ENCODE assay signal across 16 cellular contexts in the genomic region with DNA sequence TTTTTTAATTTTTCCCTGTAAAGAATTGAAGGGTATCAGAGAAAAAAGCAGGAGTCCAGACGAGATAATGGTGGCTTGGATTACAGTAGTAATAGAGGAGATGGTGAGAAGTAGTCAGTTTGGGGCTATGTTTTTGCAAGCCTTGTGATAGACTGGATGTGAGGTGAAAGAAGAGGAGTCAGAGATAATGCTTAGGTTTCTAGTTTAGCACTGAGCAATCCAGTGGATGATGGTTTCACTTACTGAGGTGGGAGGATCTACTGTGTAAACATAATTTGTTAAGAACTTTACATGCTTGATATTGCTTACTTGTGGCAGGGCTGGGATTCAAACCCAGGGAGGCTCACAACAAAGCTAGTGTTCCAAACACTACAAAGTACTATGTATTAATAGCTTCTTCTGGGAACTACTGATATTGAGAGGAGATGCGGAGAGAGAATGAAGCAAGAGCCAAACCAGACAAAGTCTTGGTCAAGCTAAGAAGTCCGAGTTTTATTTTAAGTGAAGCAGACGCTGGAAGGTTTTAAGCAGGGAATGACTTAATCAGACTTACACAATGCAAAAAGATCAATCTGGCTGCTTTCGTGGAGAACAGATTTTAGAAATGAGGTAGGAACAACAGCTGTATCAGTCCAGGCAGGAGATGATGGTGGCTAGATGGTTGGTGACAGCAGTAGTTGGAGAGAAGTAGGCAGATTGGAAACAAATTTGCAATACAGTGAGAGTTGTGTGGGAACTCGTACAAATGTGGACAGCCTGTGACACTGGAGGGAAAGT. TPM values are rescaled to one million over a fixed set of nuclear protein-coding genes. Genes with fewer than 3 reads are reported as not detected.
DNase-seq lines count a peak whose midpoint lies in the region; ATAC-seq and TF ChIP-seq lines count a peak whose summit lies in the region.
"Had no signal": no experiment of that assay in that cellular context is flagged by ENCODE, and none has a peak within 500 bp of the region (broad histone marks: within the 10 kb centered on the region; RNA-seq: fewer than 3 reads in every experiment).

No MANE protein-coding gene starts in this region.

- peaks cover 3% of the 10 kb centered on the region for H3K36me3 Mint-ChIP-seq in memory B cell

- H3K4me3 ChIP-seq in AG10803 (ENCODE audit: low read length) (no peak overlapping the region), choroid plexus epithelial cell (ENCODE audit: low read depth, low read length) (no peak overlapping the region)
- H3K4me3 ChIP-seq: lung, skin epidermis had no signal

- H3K27ac Mint-ChIP-seq in memory B cell, result peak overlapping the region; percentile 35
- H3K27ac Mint-ChIP-seq: activated naive CD8-positive, alpha-beta T cell treated with anti-CD3 and anti-CD28 coated beads, Interleukin-2, amount 10 ng/mL, durations not matched to agents 7 days and 5 days had no signal

- DNase-seq in AG10803 (ENCODE audit: low read depth), result peak; percentile 40
- DNase-seq in HCEC 1CT, result peak; percentile 17
- DNase-seq in choroid plexus epithelial cell (ENCODE audit: low read depth), result peak; percentile 46
- no peak for DNase-seq in memory B cell (ENCODE audit: low spot score in 2 of 2)
- no peak for DNase-seq in ureter (ENCODE audit: low spot score)
- no peak for DNase-seq in kidney tubule cell (ENCODE audit: low spot score)
- DNase-seq: activated naive CD8-positive, alpha-beta T cell treated with anti-CD3 and anti-CD28 coated beads, Interleukin-2, amount 10 ng/mL, durations not matched to agents 7 days and 5 days; hypothalamus; NCI-H187; NCI-H524; stimulated activated naive CD4-positive, alpha-beta T cell; SW 1271 had no signal

- ATAC-seq in memory B cell (ENCODE audit: low read depth) (no peak), GM21423 (IDR thresholded peaks at IDR 0.05; ENCODE audit: unreplicated experiment) (no peak), GM18520 (IDR thresholded peaks at IDR 0.05; ENCODE audit: unreplicated experiment) (no peak)

- H3K4me1 Mint-ChIP-seq in memory B cell, result peaks cover 47% of the 10 kb centered on the region

- no peaks in the 10 kb centered on the region for H3K9me3 Mint-ChIP-seq in memory B cell

- no peaks in the 10 kb centered on the region for H3K27me3 Mint-ChIP-seq in memory B cell
- H3K27me3 Mint-ChIP-seq: activated naive CD8-positive, alpha-beta T cell treated with anti-CD3 and anti-CD28 coated beads, Interleukin-2, amount 10 ng/mL, durations not matched to agents 7 days and 5 days had no signal

- TF ChIP-seq CTCF in AG10803 (conservative IDR thresholded peaks at IDR 0.05; ENCODE audit: low read length) (no peak), choroid plexus epithelial cell (conservative IDR thresholded peaks at IDR 0.05; ENCODE audit: low read depth, low read length) (no peak)

- no peak overlapping the region for H3K4me3 Mint-ChIP-seq in memory B cell
- H3K4me3 Mint-ChIP-seq: activated naive CD8-positive, alpha-beta T cell treated with anti-CD3 and anti-CD28 coated beads, Interleukin-2, amount 10 ng/mL, durations not matched to agents 7 days and 5 days had no signal

RNA-seq across cellular contexts. Expression of a gene that starts 58.0 kb away (rescaled TPM):
- total RNA-seq in ureter, result 123 TPM

Comparison
In these comparisons a context has a peak if more than half of its experiments do, and no peak if none do; other contexts are left out.
1. DNase-seq: peak in AG10803 (single experiment), HCEC 1CT (single experiment) and choroid plexus epithelial cell (single experiment); none in memory B cell (0 of 2), ureter (single experiment) and kidney tubule cell (single experiment).